ENCODE assay signal across 10 cellular contexts in genomic region chr11:62925745-62926668, GRCh38. TPM values are rescaled to one million over a fixed set of nuclear protein-coding genes. Genes with fewer than 3 reads are reported as not detected.
DNase-seq lines count a peak whose midpoint lies in the region; ATAC-seq and TF ChIP-seq lines count a peak whose summit lies in the region.
"Had no signal": no experiment of that assay in that cellular context is flagged by ENCODE, and none has a peak within 500 bp of the region (broad histone marks: within the 10 kb centered on the region; RNA-seq: fewer than 3 reads in every experiment).

No MANE protein-coding gene starts in this region.

- DNase-seq in activated naive CD4-positive, alpha-beta T cell treated with anti-CD3 and anti-CD28 coated beads, Interleukin-2, amount 10 ng/mL, durations not matched to agents 7 days and 5 days, result no peak
- DNase-seq in activated naive CD4-positive, alpha-beta T cell treated with anti-CD3 and anti-CD28 coated beads for 36 hours, result no peak
- DNase-seq in esophagus muscularis mucosa (ENCODE audit: extremely low spot score), result no peak
- DNase-seq in naive B cell, result no peak
- no peak for DNase-seq in type B pancreatic cell (ENCODE audit: extremely low spot score, unreplicated experiment)
- DNase-seq in ACHN, result no peak
- no peak for DNase-seq in NK-92 (lab: John Stamatoyannopoulos, UW; ENCODE audit: unreplicated experiment)
- DNase-seq in Caco-2, result no peak
- DNase-seq: NCI-H1417 had no signal

- H3K9me3 ChIP-seq in esophagus muscularis mucosa (no peaks in the 10 kb centered on the region), Caco-2 (no peaks in the 10 kb centered on the region)

- in situ Hi-C loops in ACHN (cut with HindIII; ENCODE audit: low pct_ligation_motif_present, low pct_unique_long_range_greater_than_20kb, low sequenced_read_pairs), result no loop called here

- peaks cover 100% of the 10 kb centered on the region for H3K27me3 Mint-ChIP-seq in activated naive CD4-positive, alpha-beta T cell treated with anti-CD3 and anti-CD28 coated beads, Interleukin-2, amount 10 ng/mL, durations not matched to agents 7 days and 5 days
- peaks cover 73% of the 10 kb centered on the region for H3K27me3 Mint-ChIP-seq in activated naive CD4-positive, alpha-beta T cell treated with anti-CD3 and anti-CD28 coated beads for 36 hours (ENCODE audit: low read depth)
- H3K27me3 Mint-ChIP-seq in naive B cell (peaks cover 60 to 96% (median 84%) of the 10 kb centered on the region in 3 donors), type B pancreatic cell (peaks cover 66% of the 10 kb centered on the region), Caco-2 (ENCODE audit: insufficient read depth, unreplicated experiment) (no peaks in the 10 kb centered on the region)

- H3K36me3 ChIP-seq in esophagus muscularis mucosa (no peaks in the 10 kb centered on the region), Caco-2 (ENCODE audit: control insufficient read depth, insufficient read depth, low read length) (no peaks in the 10 kb centered on the region)

- intact Hi-C loops in activated naive CD4-positive, alpha-beta T cell treated with anti-CD3 and anti-CD28 coated beads for 36 hours (cut with micrococcal nuclease), result no loop called here
- intact Hi-C loops in esophagus muscularis mucosa (cut with DNase I) (no loop called here), Caco-2 (cut with micrococcal nuclease; ENCODE audit: unreplicated experiment) (no loop called here)

- H3K4me3 Mint-ChIP-seq in activated naive CD4-positive, alpha-beta T cell treated with anti-CD3 and anti-CD28 coated beads, Interleukin-2, amount 10 ng/mL, durations not matched to agents 7 days and 5 days, result no peak overlapping the region
- no peak overlapping the region for H3K4me3 Mint-ChIP-seq in activated naive CD4-positive, alpha-beta T cell treated with anti-CD3 and anti-CD28 coated beads for 36 hours
- peak overlapping the region; percentile 59 to 88 (median 71) for H3K4me3 Mint-ChIP-seq in naive B cell
- peak overlapping the region; percentile 70 for H3K4me3 Mint-ChIP-seq in type B pancreatic cell
- no peak overlapping the region for H3K4me3 Mint-ChIP-seq in Caco-2 (ENCODE audit: unreplicated experiment)

- WGBS in esophagus muscularis mucosa, result 16% methylated on average over 31 of the region's 71 CpGs

- no peak for TF ChIP-seq EP300 in esophagus muscularis mucosa (IDR thresholded peaks at IDR 0.05)

- TF ChIP-seq CTCF in esophagus muscularis mucosa (IDR thresholded peaks at IDR 0.05), result no peak
- no peak for TF ChIP-seq CTCF in type B pancreatic cell (conservative IDR thresholded peaks at IDR 0.05)
- TF ChIP-seq CTCF in Caco-2 (IDR thresholded peaks at IDR 0.05; ENCODE audit: insufficient read depth in 1 of 2, low read depth in 1 of 2, low read length in 1 of 2, severe bottlenecking in 1 of 2, unreplicated experiment in 1 of 2), result no peak

- peaks cover 23% of the 10 kb centered on the region for H3K4me1 Mint-ChIP-seq in activated naive CD4-positive, alpha-beta T cell treated with anti-CD3 and anti-CD28 coated beads, Interleukin-2, amount 10 ng/mL, durations not matched to agents 7 days and 5 days
- H3K4me1 Mint-ChIP-seq in activated naive CD4-positive, alpha-beta T cell treated with anti-CD3 and anti-CD28 coated beads for 36 hours (ENCODE audit: low read depth), result peaks cover 31% of the 10 kb centered on the region
- H3K4me1 Mint-ChIP-seq in naive B cell (peaks cover 16 to 44% (median 42%) of the 10 kb centered on the region in 3 donors), type B pancreatic cell (ENCODE audit: unreplicated experiment) (peaks cover 48% of the 10 kb centered on the region), Caco-2 (ENCODE audit: low read depth, unreplicated experiment) (peaks cover 10% of the 10 kb centered on the region)

- no peaks in the 10 kb centered on the region for H3K9me3 Mint-ChIP-seq in activated naive CD4-positive, alpha-beta T cell treated with anti-CD3 and anti-CD28 coated beads, Interleukin-2, amount 10 ng/mL, durations not matched to agents 7 days and 5 days
- no peaks in the 10 kb centered on the region for H3K9me3 Mint-ChIP-seq in activated naive CD4-positive, alpha-beta T cell treated with anti-CD3 and anti-CD28 coated beads for 36 hours
- H3K9me3 Mint-ChIP-seq in naive B cell (peaks cover 0 to 2% (median 0%) of the 10 kb centered on the region in 7 donors), type B pancreatic cell (no peaks in the 10 kb centered on the region), Caco-2 (ENCODE audit: unreplicated experiment) (no peaks in the 10 kb centered on the region)

- peaks cover 2% of the 10 kb centered on the region for H3K36me3 Mint-ChIP-seq in activated naive CD4-positive, alpha-beta T cell treated with anti-CD3 and anti-CD28 coated beads, Interleukin-2, amount 10 ng/mL, durations not matched to agents 7 days and 5 days
- H3K36me3 Mint-ChIP-seq in activated naive CD4-positive, alpha-beta T cell treated with anti-CD3 and anti-CD28 coated beads for 36 hours (ENCODE audit: low read depth), result no peaks in the 10 kb centered on the region
- no peaks in the 10 kb centered on the region for H3K36me3 Mint-ChIP-seq in naive B cell
- H3K36me3 Mint-ChIP-seq in type B pancreatic cell, result no peaks in the 10 kb centered on the region
- H3K36me3 Mint-ChIP-seq in Caco-2 (ENCODE audit: insufficient read depth, unreplicated experiment), result no peaks in the 10 kb centered on the region

- peaks cover 30 to 47% (median 42%) of the 10 kb centered on the region in 4 donors for H3K4me1 ChIP-seq in esophagus muscularis mucosa
- H3K4me1 ChIP-seq in Caco-2, result peaks cover 14% of the 10 kb centered on the region

- no TSS peak for BruUV-seq in Caco-2 (replicated peaks; lab: Mats Ljungman, UMichigan)

- no peak overlapping the region for H3K27ac ChIP-seq in esophagus muscularis mucosa (replicated peaks in 1 of 4)

- POLR2A ChIA-PET in Caco-2 (lab: Charles Lee), result no interaction called here

- no peak for TF ChIP-seq POLR2A in esophagus muscularis mucosa (IDR thresholded peaks at IDR 0.05; ENCODE audit: low read depth)

- H3K27me3 ChIP-seq in esophagus muscularis mucosa (peaks cover 0 to 85% (median 44%) of the 10 kb centered on the region in 4 donors), Caco-2 (replicated peaks; ENCODE audit: control insufficient read depth, insufficient read depth, low read length) (no peaks in the 10 kb centered on the region)

- H3K27ac Mint-ChIP-seq in activated naive CD4-positive, alpha-beta T cell treated with anti-CD3 and anti-CD28 coated beads, Interleukin-2, amount 10 ng/mL, durations not matched to agents 7 days and 5 days, result peak overlapping the region; percentile 55
- no peak overlapping the region for H3K27ac Mint-ChIP-seq in activated naive CD4-positive, alpha-beta T cell treated with anti-CD3 and anti-CD28 coated beads for 36 hours
- peak overlapping the region in 2 of 6 donors; percentile 15 to 56 for H3K27ac Mint-ChIP-seq in naive B cell
- peak overlapping the region; percentile 82 for H3K27ac Mint-ChIP-seq in type B pancreatic cell
- no peak overlapping the region for H3K27ac Mint-ChIP-seq in Caco-2 (ENCODE audit: unreplicated experiment)

- H3K4me3 ChIP-seq in esophagus muscularis mucosa (peak overlapping the region; percentile 30 to 48 (median 39)), Caco-2 (ENCODE audit: low read depth, low read length) (no peak overlapping the region)

- CTCF ChIA-PET in activated naive CD4-positive, alpha-beta T cell treated with anti-CD3 and anti-CD28 coated beads, Interleukin-2, amount 10 ng/mL, durations not matched to agents 7 days and 5 days (lab: Charles Lee), result interaction anchor here (0.7 kb wide), 1 partner anchor 19 kb away, joined by 4 read pairs; no protein-coding TSS in a partner anchor
- CTCF ChIA-PET in activated naive CD4-positive, alpha-beta T cell treated with anti-CD3 and anti-CD28 coated beads for 36 hours (lab: Charles Lee), result no interaction called here
- CTCF ChIA-PET in Caco-2 (lab: Charles Lee), result no interaction called here

- no peak for ATAC-seq in naive B cell (ENCODE audit: low read depth in 2 of 2)

RNA-seq across cellular contexts. Expression of gene CHRM1, which starts 4.8 kb away (rescaled TPM):
- not detected for total RNA-seq in activated naive CD4-positive, alpha-beta T cell treated with anti-CD3 and anti-CD28 coated beads for 36 hours
- total RNA-seq in esophagus muscularis mucosa (under 1 TPM in 2 of 4 donors, not detected in 2; 0.33 to 0.40 TPM), type B pancreatic cell (ENCODE audit: low replicate concordance) (0.29 and 2.1 TPM in 2 replicates), Caco-2 (2022) (not detected in 2 replicates)
- not detected for polyA plus RNA-seq in naive B cell (ENCODE audit: low read depth in 6 of 6)
- polyA plus RNA-seq: keratinocyte had no signal

RNA-seq across cellular contexts. Expression of gene SLC3A2, which starts 45.3 kb away (rescaled TPM):
- total RNA-seq in activated naive CD4-positive, alpha-beta T cell treated with anti-CD3 and anti-CD28 coated beads for 36 hours, result 100 to 1,000 TPM; 419 to 472 TPM
- total RNA-seq in esophagus muscularis mucosa (100 to 1,000 TPM in 1 of 4 donors, 10 to 100 TPM in 3; 53.2 to 123 (median 86.4) TPM), type B pancreatic cell (ENCODE audit: low replicate concordance) (190 and 287 TPM in 2 replicates), Caco-2 (2022) (763 and 879 TPM in 2 replicates)
- polyA plus RNA-seq in naive B cell (ENCODE audit: low read depth in 6 of 6), result 100 to 1,000 TPM in 2 of 6 donors, 10 to 100 TPM in 4; 63.1 to 135 (median 81.1) TPM

RNA-seq across cellular contexts. Expression of gene SLC22A6, which starts 58.8 kb away (rescaled TPM):
- not detected for total RNA-seq in activated naive CD4-positive, alpha-beta T cell treated with anti-CD3 and anti-CD28 coated beads for 36 hours
- total RNA-seq in esophagus muscularis mucosa (not detected), type B pancreatic cell (ENCODE audit: low replicate concordance) (1.5 TPM in 1 of 2 replicates, not detected in the other), Caco-2 (2022) (not detected in 2 replicates)
- polyA plus RNA-seq in naive B cell (ENCODE audit: low read depth in 6 of 6), result not detected
- polyA plus RNA-seq: keratinocyte had no signal

Comparison
In these comparisons a context has a peak if more than half of its experiments do, and no peak if none do; other contexts are left out.
1. H3K27ac Mint-ChIP-seq: peak in activated naive CD4-positive, alpha-beta T cell treated with anti-CD3 and anti-CD28 coated beads, Interleukin-2, amount 10 ng/mL, durations not matched to agents 7 days and 5 days (single experiment) and type B pancreatic cell (single experiment); none in activated naive CD4-positive, alpha-beta T cell treated with anti-CD3 and anti-CD28 coated beads for 36 hours (single experiment) and Caco-2 (single experiment).
2. H3K4me3 Mint-ChIP-seq: peak in naive B cell (8 of 8) and type B pancreatic cell (single experiment); none in activated naive CD4-positive, alpha-beta T cell treated with anti-CD3 and anti-CD28 coated beads, Interleukin-2, amount 10 ng/mL, durations not matched to agents 7 days and 5 days (single experiment), activated naive CD4-positive, alpha-beta T cell treated with anti-CD3 and anti-CD28 coated beads for 36 hours (single experiment) and Caco-2 (single experiment).